8 cellular contexts compared by ENCODE assay signal in the genomic region with DNA sequence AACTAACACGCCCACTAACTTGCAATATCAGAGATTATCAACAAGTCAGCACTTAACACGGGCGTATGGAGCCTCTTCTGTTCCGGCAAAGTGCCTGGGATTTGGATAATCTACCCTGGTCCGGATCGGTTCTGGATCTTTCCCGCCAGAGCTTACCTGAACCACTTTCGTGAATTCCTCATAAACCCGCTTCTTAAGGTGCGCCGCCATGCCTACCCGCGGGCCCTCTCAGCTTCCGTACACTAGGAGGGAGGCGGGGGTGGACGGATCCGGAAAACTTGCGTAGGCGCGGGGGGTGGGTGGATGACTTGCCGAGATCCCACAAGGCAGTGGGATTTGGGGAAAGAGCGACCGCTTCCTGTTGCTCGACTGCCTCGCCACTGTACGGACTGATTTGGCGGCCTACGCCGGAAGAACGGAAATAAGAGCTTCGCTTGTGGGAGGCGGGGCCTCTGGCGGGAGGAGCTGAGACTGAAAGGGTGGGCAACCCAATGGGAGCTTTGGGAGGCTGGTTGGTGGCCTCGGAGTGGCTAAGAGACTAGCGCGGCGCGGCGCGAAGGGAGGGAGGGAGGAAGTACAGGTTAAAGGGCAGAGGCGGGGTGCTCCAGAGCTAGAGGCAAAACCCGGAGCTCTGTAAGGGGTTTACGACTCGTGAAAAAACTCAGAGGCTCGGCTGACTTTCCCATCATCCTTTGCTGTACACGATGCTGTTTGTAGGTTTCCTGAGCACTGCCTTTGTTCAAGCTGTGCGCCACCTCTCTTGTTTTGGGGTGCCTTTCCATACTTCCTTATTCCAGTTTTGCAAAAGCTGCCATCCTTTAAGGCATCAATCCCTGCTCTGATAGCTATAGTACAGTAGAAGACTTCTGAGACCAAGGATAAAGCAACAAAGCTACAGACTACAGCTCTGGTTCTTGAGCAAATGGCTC. TPM values are rescaled to one million over a fixed set of nuclear protein-coding genes. Genes with fewer than 3 reads are reported as not detected.
A peak's percentile ranks its signal among the peaks of the same experiment; 100 is the strongest.
DNase-seq lines count a peak whose midpoint lies in the region; ATAC-seq, FAIRE-seq and TF ChIP-seq lines count a peak whose summit lies in the region.

A gene with protein sequence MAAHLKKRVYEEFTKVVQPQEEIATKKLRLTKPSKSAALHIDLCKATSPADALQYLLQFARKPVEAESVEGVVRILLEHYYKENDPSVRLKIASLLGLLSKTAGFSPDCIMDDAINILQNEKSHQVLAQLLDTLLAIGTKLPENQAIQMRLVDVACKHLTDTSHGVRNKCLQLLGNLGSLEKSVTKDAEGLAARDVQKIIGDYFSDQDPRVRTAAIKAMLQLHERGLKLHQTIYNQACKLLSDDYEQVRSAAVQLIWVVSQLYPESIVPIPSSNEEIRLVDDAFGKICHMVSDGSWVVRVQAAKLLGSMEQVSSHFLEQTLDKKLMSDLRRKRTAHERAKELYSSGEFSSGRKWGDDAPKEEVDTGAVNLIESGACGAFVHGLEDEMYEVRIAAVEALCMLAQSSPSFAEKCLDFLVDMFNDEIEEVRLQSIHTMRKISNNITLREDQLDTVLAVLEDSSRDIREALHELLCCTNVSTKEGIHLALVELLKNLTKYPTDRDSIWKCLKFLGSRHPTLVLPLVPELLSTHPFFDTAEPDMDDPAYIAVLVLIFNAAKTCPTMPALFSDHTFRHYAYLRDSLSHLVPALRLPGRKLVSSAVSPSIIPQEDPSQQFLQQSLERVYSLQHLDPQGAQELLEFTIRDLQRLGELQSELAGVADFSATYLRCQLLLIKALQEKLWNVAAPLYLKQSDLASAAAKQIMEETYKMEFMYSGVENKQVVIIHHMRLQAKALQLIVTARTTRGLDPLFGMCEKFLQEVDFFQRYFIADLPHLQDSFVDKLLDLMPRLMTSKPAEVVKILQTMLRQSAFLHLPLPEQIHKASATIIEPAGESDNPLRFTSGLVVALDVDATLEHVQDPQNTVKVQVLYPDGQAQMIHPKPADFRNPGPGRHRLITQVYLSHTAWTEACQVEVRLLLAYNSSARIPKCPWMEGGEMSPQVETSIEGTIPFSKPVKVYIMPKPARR (minus strand): TSS at position 235 of the 929 bp plus-strand sequence. CDS start 25 bp downstream, at position 210.

- no peaks in the 10 kb centered on the region for H3K9me3 Mint-ChIP-seq in T-cell

- peaks cover 3% of the 10 kb centered on the region for H3K79me2 ChIP-seq in parathyroid adenoma

- H3K9me3 ChIP-seq in cardiac muscle cell (ENCODE audit: low read depth): no peaks in the 10 kb centered on the region
- no peaks in the 10 kb centered on the region for H3K9me3 ChIP-seq in parathyroid adenoma (ENCODE audit: control insufficient read depth, low read length)
- H3K9me3 ChIP-seq in tibial nerve: no peaks in the 10 kb centered on the region

- H3K4me2 ChIP-seq in parathyroid adenoma (ENCODE audit: low read length): peak within 1 kb of the TSS; percentile 80

- H3K27ac Mint-ChIP-seq in T-cell: peak within 1 kb of the TSS; percentile 94 to 98

- H3K27me3 ChIP-seq in cardiac muscle cell: no peaks in the 10 kb centered on the region
- H3K27me3 ChIP-seq in parathyroid adenoma (ENCODE audit: control insufficient read depth, insufficient read depth, low read length): no peaks in the 10 kb centered on the region
- no peaks in the 10 kb centered on the region for H3K27me3 ChIP-seq in tibial nerve

- H3K9ac ChIP-seq in parathyroid adenoma: peak within 1 kb of the TSS; percentile 37

- H3K27me3 Mint-ChIP-seq in T-cell: no peaks in the 10 kb centered on the region

- DNase-seq in GM12891 (ENCODE audit: insufficient read length, low spot score) (peak; percentile 82), NCI-H1436 treated with DMSO at 0.1 percent for 48 hours (lab: John Stamatoyannopoulos, UW) (peak; percentile 98), T-cell (peak; percentile 92 to 99 (median 98)), cardiac muscle cell (ENCODE audit: low read depth in 1 of 2, low spot score in 1 of 2) (peak; percentile 99 to 100), tibial nerve (ENCODE audit: low spot score in 2 of 2) (peak; percentile 96 to 97)

- TF ChIP-seq CTCF in cardiac muscle cell (IDR thresholded peaks at IDR 0.05; ENCODE audit: low read depth, low read length) (no peak), parathyroid adenoma (IDR thresholded peaks at IDR 0.05) (no peak), tibial nerve (IDR thresholded peaks at IDR 0.05) (peak in 2 of 5 experiments; percentile 2 to 46)

- peak within 1 kb of the TSS; percentile 87 to 92 (median 88) for H3K4me3 Mint-ChIP-seq in T-cell

- H3K4me1 ChIP-seq in cardiac muscle cell (ENCODE audit: low read depth): peaks cover 5% of the 10 kb centered on the region
- H3K4me1 ChIP-seq in parathyroid adenoma: peaks cover 3% of the 10 kb centered on the region
- peaks cover 0 to 33% (median 14%) of the 10 kb centered on the region in 4 donors for H3K4me1 ChIP-seq in tibial nerve

- peak; percentile 99 for ATAC-seq in HG02840 (IDR thresholded peaks at IDR 0.05; ENCODE audit: low FRiP score, unreplicated experiment)
- ATAC-seq in T-cell (replicated peaks in 1 of 4): peak; percentile 95 to 98 (median 98)

- peak; percentile 57 to 94 for TF ChIP-seq EP300 in tibial nerve (IDR thresholded peaks at IDR 0.05)

- TF ChIP-seq POLR2A in GM12891 (IDR thresholded peaks at IDR 0.05; ENCODE audit: low read depth, low read length) (peak; percentile 86), tibial nerve (IDR thresholded peaks at IDR 0.05) (peak; percentile 44 to 73)

- FAIRE-seq in GM12891 (lab: Jason Lieb, UNC): peak; percentile 94

- CTCF ChIA-PET in T-cell (lab: Charles Lee): interaction anchor here (0.5 to 1.8 kb wide), 17 partner anchors 10 to 1074 kb away, joined by 3 to 12 read pairs (median 5); a partner anchor contains a TSS

- H2AFZ ChIP-seq in parathyroid adenoma: peak within 1 kb of the TSS; percentile 95

- H3K36me3 ChIP-seq in cardiac muscle cell: peaks cover 4% of the 10 kb centered on the region
- no peaks in the 10 kb centered on the region for H3K36me3 ChIP-seq in parathyroid adenoma (ENCODE audit: control insufficient read depth, insufficient read depth, low read length)
- peaks cover 0 to 21% (median 0%) of the 10 kb centered on the region in 3 donors for H3K36me3 ChIP-seq in tibial nerve

- H3K4me3 ChIP-seq in cardiac muscle cell: peak within 1 kb of the TSS; percentile 61
- H3K4me3 ChIP-seq in parathyroid adenoma (ENCODE audit: low read depth, low read length): peak within 1 kb of the TSS; percentile 67
- peak within 1 kb of the TSS; percentile 46 to 72 (median 66) for H3K4me3 ChIP-seq in tibial nerve

- WGBS in adipose tissue, 3 donors: 0 to 1% (median 0%) methylated on average over 47 of the region's 47 CpGs
- WGBS in tibial nerve, 2 donors: 0 to 1% methylated on average over 47 of the region's 47 CpGs

- peaks cover 21 to 35% (median 32%) of the 10 kb centered on the region in 3 donors for H3K4me1 Mint-ChIP-seq in T-cell

- H3K27ac ChIP-seq in adipose tissue (ENCODE audit: low read depth, low read length): no peak within 1 kb of the TSS
- peak within 1 kb of the TSS; percentile 92 for H3K27ac ChIP-seq in cardiac muscle cell
- H3K27ac ChIP-seq in parathyroid adenoma: peak within 1 kb of the TSS; percentile 83
- H3K27ac ChIP-seq in tibial nerve: peak within 1 kb of the TSS; percentile 65 to 89 (median 78)

- POLR2A ChIA-PET in T-cell (lab: Charles Lee): interaction anchor here (0.5 to 1.1 kb wide), 12 partner anchors 14 to 948 kb away, joined by 3 to 16 read pairs (median 6); a partner anchor contains a TSS

- peaks cover 3% of the 10 kb centered on the region for H3K36me3 Mint-ChIP-seq in T-cell

TF ChIP-seq in GM12891, 5 proteins besides CTCF, POLR2A, EP300 and RAD21:
- TF ChIP-seq TAF1 (IDR thresholded peaks at IDR 0.05; ENCODE audit: low read depth, low read length) (peak; percentile 69), POU2F2 (IDR thresholded peaks at IDR 0.05; ENCODE audit: low read depth, low read length) (peak; percentile 17; the same call in 1 of the 2 replicates), POLR2AphosphoS5 (IDR thresholded peaks at IDR 0.05; ENCODE audit: low read depth, low read length) (peak; percentile 84), PAX5 (IDR thresholded peaks at IDR 0.05; ENCODE audit: insufficient read depth, low read length, severe bottlenecking) (no peak), SPI1 (IDR thresholded peaks at IDR 0.05; ENCODE audit: low read depth, low read length) (peak; percentile 78)
TF ChIP-seq in GM12891: peak in this region for 4.

RNA-seq across cellular contexts. Expression of the gene that starts here (rescaled TPM):
- 26.0 TPM for polyA plus RNA-seq in GM12891 (2012; ENCODE audit: low read depth, missing spikeins)
- 10 to 100 TPM; 57.5 to 79.2 (median 62.6) TPM for total RNA-seq in T-cell
- 10 to 100 TPM; 11.4 to 24.5 (median 13.2) TPM for polyA plus RNA-seq in adipose tissue
- total RNA-seq in cardiac muscle cell: 27.4 and 30.5 TPM in 2 replicates
- 29.4 and 31.4 TPM in 2 replicates for polyA plus RNA-seq in cardiac muscle cell
- 10 to 100 TPM; 32.2 to 49.2 (median 40.0) TPM for total RNA-seq in tibial nerve
